In the genomic region with DNA sequence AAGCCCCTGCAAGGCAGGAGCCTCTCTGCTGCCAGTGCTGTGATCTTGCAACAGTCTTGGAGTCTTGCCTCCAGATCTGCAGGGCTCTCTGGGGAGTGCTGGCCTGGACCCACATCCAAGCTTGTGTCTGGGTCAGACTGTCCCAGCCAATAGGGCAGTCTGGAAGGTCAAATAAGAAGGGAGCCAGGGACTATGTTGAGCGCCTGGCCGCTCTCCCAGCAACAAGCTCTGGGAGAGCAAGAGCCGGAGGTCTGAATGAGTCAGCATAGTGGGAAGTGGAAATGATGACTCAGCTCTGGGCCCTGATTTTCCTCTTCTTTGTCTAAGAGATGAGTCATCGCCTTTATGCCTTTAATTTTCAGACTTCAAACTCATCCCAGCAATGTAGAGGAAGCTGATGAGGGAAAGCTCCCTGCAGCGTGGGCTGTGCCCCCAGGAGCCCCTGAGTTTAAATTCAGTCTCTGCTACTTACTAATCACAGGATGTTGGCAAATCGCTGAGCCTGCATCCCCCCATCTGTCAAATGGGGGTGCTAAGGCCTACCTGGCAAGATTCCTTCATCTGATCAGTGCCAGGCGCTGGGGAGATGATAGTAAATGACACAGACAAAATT, we compare ENCODE assay signal across 1 cellular context.
A peak's percentile ranks its signal among the peaks of the same experiment; 100 is the strongest.
TF ChIP-seq lines count a peak whose summit lies in the region.

No MANE protein-coding gene starts in this region.

TF ChIP-seq in HepG2, 621 proteins besides CTCF, POLR2A, EP300 and RAD21 (continued from another document and continues in another):
- TF ChIP-seq, protein P1, sequence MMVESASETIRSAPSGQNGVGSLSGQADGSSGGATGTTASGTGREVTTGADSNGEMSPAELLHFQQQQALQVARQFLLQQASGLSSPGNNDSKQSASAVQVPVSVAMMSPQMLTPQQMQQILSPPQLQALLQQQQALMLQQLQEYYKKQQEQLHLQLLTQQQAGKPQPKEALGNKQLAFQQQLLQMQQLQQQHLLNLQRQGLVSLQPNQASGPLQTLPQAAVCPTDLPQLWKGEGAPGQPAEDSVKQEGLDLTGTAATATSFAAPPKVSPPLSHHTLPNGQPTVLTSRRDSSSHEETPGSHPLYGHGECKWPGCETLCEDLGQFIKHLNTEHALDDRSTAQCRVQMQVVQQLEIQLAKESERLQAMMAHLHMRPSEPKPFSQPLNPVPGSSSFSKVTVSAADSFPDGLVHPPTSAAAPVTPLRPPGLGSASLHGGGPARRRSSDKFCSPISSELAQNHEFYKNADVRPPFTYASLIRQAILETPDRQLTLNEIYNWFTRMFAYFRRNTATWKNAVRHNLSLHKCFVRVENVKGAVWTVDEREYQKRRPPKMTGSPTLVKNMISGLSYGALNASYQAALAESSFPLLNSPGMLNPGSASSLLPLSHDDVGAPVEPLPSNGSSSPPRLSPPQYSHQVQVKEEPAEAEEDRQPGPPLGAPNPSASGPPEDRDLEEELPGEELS (CRISPR knock-in tag; IDR thresholded peaks at IDR 0.05) = no peak
- TF ChIP-seq ZNF598 (CRISPR knock-in tag; IDR thresholded peaks at IDR 0.05; ENCODE audit: borderline replicate concordance) (peak; percentile 23; the same call in 1 of the 2 replicates), ZNF282 (IDR thresholded peaks at IDR 0.05; ENCODE audit: partially characterized antibody) (no peak), ZNF550 (CRISPR knock-in tag; IDR thresholded peaks at IDR 0.05; ENCODE audit: borderline replicate concordance) (no peak), ZZZ3 (CRISPR knock-in tag; IDR thresholded peaks at IDR 0.05; ENCODE audit: borderline replicate concordance) (0 out of 2 replicates have a peak, but pooled peaks have one; percentile 49), ZBTB1 (CRISPR knock-in tag; IDR thresholded peaks at IDR 0.05; ENCODE audit: borderline replicate concordance) (no peak), FOXK1 (CRISPR knock-in tag; IDR thresholded peaks at IDR 0.05; ENCODE audit: borderline replicate concordance, low read depth) (peak; percentile 67), NFKBIZ (CRISPR knock-in tag; IDR thresholded peaks at IDR 0.05) (no peak), ZNF761 (CRISPR knock-in tag; conservative IDR thresholded peaks at IDR 0.05) (no peak; the same call in 1 of the 2 replicates), GZF1 (CRISPR knock-in tag; IDR thresholded peaks at IDR 0.05) (no peak), ZNF253 (CRISPR knock-in tag; IDR thresholded peaks at IDR 0.05; ENCODE audit: borderline replicate concordance) (no peak), BRCA1 (CRISPR knock-in tag; IDR thresholded peaks at IDR 0.05) (no peak), RFXANK (CRISPR knock-in tag; IDR thresholded peaks at IDR 0.05) (no peak), NR2F1 (CRISPR knock-in tag; IDR thresholded peaks at IDR 0.05) (no peak), BHLHE40 (IDR thresholded peaks at IDR 0.05; ENCODE audit: low read length) (no peak), THAP11 (CRISPR knock-in tag; IDR thresholded peaks at IDR 0.05) (peak; percentile 85), JUND (CRISPR knock-in tag; IDR thresholded peaks at IDR 0.05) (peak; percentile 85), ERF (CRISPR knock-in tag; IDR thresholded peaks at IDR 0.05) (no peak), LCORL (IDR thresholded peaks at IDR 0.05) (no peak), LCORL (CRISPR knock-in tag; IDR thresholded peaks at IDR 0.05) (no peak), ZNF234 (CRISPR knock-in tag; conservative IDR thresholded peaks at IDR 0.05) (no peak), FOXO1 (CRISPR knock-in tag; IDR thresholded peaks at IDR 0.05) (no peak), NFKB2 (CRISPR knock-in tag; IDR thresholded peaks at IDR 0.05; ENCODE audit: borderline replicate concordance) (no peak; the same call in 1 of the 2 replicates), PCBP2 (optimal IDR thresholded peaks at IDR 0.05; ENCODE audit: low read depth, low read length, poor library complexity, severe bottlenecking) (no peak), HOXA5 (CRISPR knock-in tag; IDR thresholded peaks at IDR 0.05) (no peak), ZNF225 (CRISPR knock-in tag; IDR thresholded peaks at IDR 0.05) (no peak), NR2C2 (CRISPR knock-in tag; IDR thresholded peaks at IDR 0.05; ENCODE audit: borderline replicate concordance) (peak; percentile 54; the same call in 1 of the 2 replicates), SMAD9 (CRISPR knock-in tag; IDR thresholded peaks at IDR 0.05) (no peak), PITX1 (CRISPR knock-in tag; IDR thresholded peaks at IDR 0.05) (peak; percentile 30; the same call in 1 of the 2 replicates), RBFOX2 (IDR thresholded peaks at IDR 0.05; ENCODE audit: low read depth, low read length) (no peak), EEA1 (CRISPR knock-in tag; IDR thresholded peaks at IDR 0.05; ENCODE audit: borderline replicate concordance) (no peak), ZNF138 (CRISPR knock-in tag; IDR thresholded peaks at IDR 0.05; ENCODE audit: low read depth) (no peak), RFXAP (CRISPR knock-in tag; IDR thresholded peaks at IDR 0.05; ENCODE audit: borderline replicate concordance) (peak; percentile 86), ZNF777 (CRISPR knock-in tag; IDR thresholded peaks at IDR 0.05) (no peak)
- TF ChIP-seq, protein P2, sequence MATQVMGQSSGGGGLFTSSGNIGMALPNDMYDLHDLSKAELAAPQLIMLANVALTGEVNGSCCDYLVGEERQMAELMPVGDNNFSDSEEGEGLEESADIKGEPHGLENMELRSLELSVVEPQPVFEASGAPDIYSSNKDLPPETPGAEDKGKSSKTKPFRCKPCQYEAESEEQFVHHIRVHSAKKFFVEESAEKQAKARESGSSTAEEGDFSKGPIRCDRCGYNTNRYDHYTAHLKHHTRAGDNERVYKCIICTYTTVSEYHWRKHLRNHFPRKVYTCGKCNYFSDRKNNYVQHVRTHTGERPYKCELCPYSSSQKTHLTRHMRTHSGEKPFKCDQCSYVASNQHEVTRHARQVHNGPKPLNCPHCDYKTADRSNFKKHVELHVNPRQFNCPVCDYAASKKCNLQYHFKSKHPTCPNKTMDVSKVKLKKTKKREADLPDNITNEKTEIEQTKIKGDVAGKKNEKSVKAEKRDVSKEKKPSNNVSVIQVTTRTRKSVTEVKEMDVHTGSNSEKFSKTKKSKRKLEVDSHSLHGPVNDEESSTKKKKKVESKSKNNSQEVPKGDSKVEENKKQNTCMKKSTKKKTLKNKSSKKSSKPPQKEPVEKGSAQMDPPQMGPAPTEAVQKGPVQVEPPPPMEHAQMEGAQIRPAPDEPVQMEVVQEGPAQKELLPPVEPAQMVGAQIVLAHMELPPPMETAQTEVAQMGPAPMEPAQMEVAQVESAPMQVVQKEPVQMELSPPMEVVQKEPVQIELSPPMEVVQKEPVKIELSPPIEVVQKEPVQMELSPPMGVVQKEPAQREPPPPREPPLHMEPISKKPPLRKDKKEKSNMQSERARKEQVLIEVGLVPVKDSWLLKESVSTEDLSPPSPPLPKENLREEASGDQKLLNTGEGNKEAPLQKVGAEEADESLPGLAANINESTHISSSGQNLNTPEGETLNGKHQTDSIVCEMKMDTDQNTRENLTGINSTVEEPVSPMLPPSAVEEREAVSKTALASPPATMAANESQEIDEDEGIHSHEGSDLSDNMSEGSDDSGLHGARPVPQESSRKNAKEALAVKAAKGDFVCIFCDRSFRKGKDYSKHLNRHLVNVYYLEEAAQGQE (IDR thresholded peaks at IDR 0.05; ENCODE audit: borderline replicate concordance in 1 of 2, low read depth in 1 of 2, low read length in 2 of 2) = no peak; a peak in 1 of 4 replicates
- TF ChIP-seq, protein P3, sequence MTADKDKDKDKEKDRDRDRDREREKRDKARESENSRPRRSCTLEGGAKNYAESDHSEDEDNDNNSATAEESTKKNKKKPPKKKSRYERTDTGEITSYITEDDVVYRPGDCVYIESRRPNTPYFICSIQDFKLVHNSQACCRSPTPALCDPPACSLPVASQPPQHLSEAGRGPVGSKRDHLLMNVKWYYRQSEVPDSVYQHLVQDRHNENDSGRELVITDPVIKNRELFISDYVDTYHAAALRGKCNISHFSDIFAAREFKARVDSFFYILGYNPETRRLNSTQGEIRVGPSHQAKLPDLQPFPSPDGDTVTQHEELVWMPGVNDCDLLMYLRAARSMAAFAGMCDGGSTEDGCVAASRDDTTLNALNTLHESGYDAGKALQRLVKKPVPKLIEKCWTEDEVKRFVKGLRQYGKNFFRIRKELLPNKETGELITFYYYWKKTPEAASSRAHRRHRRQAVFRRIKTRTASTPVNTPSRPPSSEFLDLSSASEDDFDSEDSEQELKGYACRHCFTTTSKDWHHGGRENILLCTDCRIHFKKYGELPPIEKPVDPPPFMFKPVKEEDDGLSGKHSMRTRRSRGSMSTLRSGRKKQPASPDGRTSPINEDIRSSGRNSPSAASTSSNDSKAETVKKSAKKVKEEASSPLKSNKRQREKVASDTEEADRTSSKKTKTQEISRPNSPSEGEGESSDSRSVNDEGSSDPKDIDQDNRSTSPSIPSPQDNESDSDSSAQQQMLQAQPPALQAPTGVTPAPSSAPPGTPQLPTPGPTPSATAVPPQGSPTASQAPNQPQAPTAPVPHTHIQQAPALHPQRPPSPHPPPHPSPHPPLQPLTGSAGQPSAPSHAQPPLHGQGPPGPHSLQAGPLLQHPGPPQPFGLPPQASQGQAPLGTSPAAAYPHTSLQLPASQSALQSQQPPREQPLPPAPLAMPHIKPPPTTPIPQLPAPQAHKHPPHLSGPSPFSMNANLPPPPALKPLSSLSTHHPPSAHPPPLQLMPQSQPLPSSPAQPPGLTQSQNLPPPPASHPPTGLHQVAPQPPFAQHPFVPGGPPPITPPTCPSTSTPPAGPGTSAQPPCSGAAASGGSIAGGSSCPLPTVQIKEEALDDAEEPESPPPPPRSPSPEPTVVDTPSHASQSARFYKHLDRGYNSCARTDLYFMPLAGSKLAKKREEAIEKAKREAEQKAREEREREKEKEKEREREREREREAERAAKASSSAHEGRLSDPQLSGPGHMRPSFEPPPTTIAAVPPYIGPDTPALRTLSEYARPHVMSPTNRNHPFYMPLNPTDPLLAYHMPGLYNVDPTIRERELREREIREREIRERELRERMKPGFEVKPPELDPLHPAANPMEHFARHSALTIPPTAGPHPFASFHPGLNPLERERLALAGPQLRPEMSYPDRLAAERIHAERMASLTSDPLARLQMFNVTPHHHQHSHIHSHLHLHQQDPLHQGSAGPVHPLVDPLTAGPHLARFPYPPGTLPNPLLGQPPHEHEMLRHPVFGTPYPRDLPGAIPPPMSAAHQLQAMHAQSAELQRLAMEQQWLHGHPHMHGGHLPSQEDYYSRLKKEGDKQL (CRISPR knock-in tag; IDR thresholded peaks at IDR 0.05; ENCODE audit: low read depth) = no peak
- TF ChIP-seq, protein P4, sequence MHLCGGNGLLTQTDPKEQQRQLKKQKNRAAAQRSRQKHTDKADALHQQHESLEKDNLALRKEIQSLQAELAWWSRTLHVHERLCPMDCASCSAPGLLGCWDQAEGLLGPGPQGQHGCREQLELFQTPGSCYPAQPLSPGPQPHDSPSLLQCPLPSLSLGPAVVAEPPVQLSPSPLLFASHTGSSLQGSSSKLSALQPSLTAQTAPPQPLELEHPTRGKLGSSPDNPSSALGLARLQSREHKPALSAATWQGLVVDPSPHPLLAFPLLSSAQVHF (CRISPR knock-in tag; IDR thresholded peaks at IDR 0.05) = no peak
- TF ChIP-seq, protein P5, sequence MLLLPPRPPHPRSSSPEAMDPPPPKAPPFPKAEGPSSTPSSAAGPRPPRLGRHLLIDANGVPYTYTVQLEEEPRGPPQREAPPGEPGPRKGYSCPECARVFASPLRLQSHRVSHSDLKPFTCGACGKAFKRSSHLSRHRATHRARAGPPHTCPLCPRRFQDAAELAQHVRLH (CRISPR knock-in tag; IDR thresholded peaks at IDR 0.05; ENCODE audit: borderline replicate concordance, low read depth) = no peak; the same call in 1 of the 2 replicates
- TF ChIP-seq, protein P6, sequence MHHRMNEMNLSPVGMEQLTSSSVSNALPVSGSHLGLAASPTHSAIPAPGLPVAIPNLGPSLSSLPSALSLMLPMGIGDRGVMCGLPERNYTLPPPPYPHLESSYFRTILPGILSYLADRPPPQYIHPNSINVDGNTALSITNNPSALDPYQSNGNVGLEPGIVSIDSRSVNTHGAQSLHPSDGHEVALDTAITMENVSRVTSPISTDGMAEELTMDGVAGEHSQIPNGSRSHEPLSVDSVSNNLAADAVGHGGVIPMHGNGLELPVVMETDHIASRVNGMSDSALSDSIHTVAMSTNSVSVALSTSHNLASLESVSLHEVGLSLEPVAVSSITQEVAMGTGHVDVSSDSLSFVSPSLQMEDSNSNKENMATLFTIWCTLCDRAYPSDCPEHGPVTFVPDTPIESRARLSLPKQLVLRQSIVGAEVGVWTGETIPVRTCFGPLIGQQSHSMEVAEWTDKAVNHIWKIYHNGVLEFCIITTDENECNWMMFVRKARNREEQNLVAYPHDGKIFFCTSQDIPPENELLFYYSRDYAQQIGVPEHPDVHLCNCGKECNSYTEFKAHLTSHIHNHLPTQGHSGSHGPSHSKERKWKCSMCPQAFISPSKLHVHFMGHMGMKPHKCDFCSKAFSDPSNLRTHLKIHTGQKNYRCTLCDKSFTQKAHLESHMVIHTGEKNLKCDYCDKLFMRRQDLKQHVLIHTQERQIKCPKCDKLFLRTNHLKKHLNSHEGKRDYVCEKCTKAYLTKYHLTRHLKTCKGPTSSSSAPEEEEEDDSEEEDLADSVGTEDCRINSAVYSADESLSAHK (CRISPR knock-in tag; IDR thresholded peaks at IDR 0.05; ENCODE audit: borderline replicate concordance) = no peak
- TF ChIP-seq, protein P7, sequence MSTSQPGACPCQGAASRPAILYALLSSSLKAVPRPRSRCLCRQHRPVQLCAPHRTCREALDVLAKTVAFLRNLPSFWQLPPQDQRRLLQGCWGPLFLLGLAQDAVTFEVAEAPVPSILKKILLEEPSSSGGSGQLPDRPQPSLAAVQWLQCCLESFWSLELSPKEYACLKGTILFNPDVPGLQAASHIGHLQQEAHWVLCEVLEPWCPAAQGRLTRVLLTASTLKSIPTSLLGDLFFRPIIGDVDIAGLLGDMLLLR (CRISPR knock-in tag; IDR thresholded peaks at IDR 0.05) = no peak
- TF ChIP-seq, protein P8, sequence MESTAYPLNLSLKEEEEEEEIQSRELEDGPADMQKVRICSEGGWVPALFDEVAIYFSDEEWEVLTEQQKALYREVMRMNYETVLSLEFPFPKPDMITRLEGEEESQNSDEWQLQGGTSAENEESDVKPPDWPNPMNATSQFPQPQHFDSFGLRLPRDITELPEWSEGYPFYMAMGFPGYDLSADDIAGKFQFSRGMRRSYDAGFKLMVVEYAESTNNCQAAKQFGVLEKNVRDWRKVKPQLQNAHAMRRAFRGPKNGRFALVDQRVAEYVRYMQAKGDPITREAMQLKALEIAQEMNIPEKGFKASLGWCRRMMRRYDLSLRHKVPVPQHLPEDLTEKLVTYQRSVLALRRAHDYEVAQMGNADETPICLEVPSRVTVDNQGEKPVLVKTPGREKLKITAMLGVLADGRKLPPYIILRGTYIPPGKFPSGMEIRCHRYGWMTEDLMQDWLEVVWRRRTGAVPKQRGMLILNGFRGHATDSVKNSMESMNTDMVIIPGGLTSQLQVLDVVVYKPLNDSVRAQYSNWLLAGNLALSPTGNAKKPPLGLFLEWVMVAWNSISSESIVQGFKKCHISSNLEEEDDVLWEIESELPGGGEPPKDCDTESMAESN (CRISPR knock-in tag; conservative IDR thresholded peaks at IDR 0.05) = no peak
- TF ChIP-seq, protein P9, sequence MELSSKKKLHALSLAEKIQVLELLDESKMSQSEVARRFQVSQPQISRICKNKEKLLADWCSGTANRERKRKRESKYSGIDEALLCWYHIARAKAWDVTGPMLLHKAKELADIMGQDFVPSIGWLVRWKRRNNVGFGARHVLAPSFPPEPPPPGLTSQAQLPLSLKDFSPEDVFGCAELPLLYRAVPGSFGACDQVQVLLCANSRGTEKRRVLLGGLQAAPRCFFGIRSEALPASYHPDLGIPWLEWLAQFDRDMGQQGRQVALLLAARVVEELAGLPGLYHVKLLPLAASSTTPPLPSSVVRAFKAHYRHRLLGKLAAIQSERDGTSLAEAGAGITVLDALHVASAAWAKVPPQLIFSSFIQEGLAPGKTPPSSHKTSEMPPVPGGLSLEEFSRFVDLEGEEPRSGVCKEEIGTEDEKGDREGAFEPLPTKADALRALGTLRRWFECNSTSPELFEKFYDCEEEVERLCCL (CRISPR knock-in tag; IDR thresholded peaks at IDR 0.05; ENCODE audit: borderline replicate concordance) = no peak
